ENCODE assay signal across 2 cellular contexts in genomic region chr10:112372182-112372810, GRCh38. TPM values are rescaled to one million over a fixed set of nuclear protein-coding genes. Genes with fewer than 3 reads are reported as not detected.
"Had no signal": no experiment of that assay in that cellular context is flagged by ENCODE, and none has a peak within 500 bp of the region (broad histone marks: within the 10 kb centered on the region; RNA-seq: fewer than 3 reads in every experiment).

No MANE protein-coding gene starts in this region.

RNA-seq across cellular contexts. Expression of gene ACSL5, which starts 1.6 kb away (rescaled TPM):
- total RNA-seq: mesothelial cell of epicardium, smooth muscle cell had no signal
